1 cellular context compared by ENCODE assay signal in the genomic region with DNA sequence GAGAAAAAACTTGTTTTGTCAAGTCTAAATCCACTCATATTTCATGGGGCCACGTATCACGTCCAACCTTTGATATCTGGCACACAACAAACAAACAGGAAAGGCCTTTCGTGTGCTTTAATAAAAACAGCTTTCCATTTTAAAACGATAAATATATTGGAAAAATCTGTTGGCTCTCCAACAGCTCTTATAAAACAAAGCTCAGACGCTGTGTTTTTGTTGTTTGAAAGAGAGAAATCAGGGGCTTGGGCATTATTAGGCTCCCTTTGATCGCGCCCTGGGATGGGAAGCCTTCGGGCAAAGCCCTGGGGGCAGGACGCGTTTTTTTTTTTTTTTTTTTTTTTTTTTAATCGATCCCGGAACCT.
TF ChIP-seq lines count a peak whose summit lies in the region.

No MANE protein-coding gene starts in this region.

TF ChIP-seq in HepG2, 621 proteins besides CTCF, POLR2A, EP300 and RAD21 (continued from another document and continues in another):
- TF ChIP-seq, protein P1, sequence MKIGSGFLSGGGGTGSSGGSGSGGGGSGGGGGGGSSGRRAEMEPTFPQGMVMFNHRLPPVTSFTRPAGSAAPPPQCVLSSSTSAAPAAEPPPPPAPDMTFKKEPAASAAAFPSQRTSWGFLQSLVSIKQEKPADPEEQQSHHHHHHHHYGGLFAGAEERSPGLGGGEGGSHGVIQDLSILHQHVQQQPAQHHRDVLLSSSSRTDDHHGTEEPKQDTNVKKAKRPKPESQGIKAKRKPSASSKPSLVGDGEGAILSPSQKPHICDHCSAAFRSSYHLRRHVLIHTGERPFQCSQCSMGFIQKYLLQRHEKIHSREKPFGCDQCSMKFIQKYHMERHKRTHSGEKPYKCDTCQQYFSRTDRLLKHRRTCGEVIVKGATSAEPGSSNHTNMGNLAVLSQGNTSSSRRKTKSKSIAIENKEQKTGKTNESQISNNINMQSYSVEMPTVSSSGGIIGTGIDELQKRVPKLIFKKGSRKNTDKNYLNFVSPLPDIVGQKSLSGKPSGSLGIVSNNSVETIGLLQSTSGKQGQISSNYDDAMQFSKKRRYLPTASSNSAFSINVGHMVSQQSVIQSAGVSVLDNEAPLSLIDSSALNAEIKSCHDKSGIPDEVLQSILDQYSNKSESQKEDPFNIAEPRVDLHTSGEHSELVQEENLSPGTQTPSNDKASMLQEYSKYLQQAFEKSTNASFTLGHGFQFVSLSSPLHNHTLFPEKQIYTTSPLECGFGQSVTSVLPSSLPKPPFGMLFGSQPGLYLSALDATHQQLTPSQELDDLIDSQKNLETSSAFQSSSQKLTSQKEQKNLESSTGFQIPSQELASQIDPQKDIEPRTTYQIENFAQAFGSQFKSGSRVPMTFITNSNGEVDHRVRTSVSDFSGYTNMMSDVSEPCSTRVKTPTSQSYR (CRISPR knock-in tag; IDR thresholded peaks at IDR 0.05; ENCODE audit: borderline replicate concordance): peak; percentile 20; the same call in 1 of the 2 replicates
- no peak for TF ChIP-seq ZNF30 (CRISPR knock-in tag; IDR thresholded peaks at IDR 0.05)
- TF ChIP-seq, protein P2, sequence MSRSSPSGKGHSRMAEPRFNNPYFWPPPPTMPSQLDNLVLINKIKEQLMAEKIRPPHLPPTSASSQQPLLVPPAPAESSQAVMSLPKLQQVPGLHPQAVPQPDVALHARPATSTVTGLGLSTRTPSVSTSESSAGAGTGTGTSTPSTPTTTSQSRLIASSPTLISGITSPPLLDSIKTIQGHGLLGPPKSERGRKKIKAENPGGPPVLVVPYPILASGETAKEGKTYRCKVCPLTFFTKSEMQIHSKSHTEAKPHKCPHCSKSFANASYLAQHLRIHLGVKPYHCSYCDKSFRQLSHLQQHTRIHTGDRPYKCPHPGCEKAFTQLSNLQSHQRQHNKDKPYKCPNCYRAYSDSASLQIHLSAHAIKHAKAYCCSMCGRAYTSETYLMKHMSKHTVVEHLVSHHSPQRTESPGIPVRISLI (CRISPR knock-in tag; IDR thresholded peaks at IDR 0.05; ENCODE audit: borderline replicate concordance): peak; percentile 89
- TF ChIP-seq, protein P3, sequence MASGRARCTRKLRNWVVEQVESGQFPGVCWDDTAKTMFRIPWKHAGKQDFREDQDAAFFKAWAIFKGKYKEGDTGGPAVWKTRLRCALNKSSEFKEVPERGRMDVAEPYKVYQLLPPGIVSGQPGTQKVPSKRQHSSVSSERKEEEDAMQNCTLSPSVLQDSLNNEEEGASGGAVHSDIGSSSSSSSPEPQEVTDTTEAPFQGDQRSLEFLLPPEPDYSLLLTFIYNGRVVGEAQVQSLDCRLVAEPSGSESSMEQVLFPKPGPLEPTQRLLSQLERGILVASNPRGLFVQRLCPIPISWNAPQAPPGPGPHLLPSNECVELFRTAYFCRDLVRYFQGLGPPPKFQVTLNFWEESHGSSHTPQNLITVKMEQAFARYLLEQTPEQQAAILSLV (CRISPR knock-in tag; IDR thresholded peaks at IDR 0.05; ENCODE audit: borderline replicate concordance): no peak
- no peak for TF ChIP-seq ZNF652 (CRISPR knock-in tag; IDR thresholded peaks at IDR 0.05; ENCODE audit: borderline replicate concordance, low read depth)
- TF ChIP-seq RFX3 (CRISPR knock-in tag; IDR thresholded peaks at IDR 0.05): no peak
- no peak for TF ChIP-seq MED1 (CRISPR knock-in tag; IDR thresholded peaks at IDR 0.05)
- TF ChIP-seq, protein P4, sequence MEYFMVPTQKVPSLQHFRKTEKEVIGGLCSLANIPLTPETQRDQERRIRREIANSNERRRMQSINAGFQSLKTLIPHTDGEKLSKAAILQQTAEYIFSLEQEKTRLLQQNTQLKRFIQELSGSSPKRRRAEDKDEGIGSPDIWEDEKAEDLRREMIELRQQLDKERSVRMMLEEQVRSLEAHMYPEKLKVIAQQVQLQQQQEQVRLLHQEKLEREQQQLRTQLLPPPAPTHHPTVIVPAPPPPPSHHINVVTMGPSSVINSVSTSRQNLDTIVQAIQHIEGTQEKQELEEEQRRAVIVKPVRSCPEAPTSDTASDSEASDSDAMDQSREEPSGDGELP (IDR thresholded peaks at IDR 0.05; ENCODE audit: borderline replicate concordance, low read depth): no peak
- TF ChIP-seq, protein P5, sequence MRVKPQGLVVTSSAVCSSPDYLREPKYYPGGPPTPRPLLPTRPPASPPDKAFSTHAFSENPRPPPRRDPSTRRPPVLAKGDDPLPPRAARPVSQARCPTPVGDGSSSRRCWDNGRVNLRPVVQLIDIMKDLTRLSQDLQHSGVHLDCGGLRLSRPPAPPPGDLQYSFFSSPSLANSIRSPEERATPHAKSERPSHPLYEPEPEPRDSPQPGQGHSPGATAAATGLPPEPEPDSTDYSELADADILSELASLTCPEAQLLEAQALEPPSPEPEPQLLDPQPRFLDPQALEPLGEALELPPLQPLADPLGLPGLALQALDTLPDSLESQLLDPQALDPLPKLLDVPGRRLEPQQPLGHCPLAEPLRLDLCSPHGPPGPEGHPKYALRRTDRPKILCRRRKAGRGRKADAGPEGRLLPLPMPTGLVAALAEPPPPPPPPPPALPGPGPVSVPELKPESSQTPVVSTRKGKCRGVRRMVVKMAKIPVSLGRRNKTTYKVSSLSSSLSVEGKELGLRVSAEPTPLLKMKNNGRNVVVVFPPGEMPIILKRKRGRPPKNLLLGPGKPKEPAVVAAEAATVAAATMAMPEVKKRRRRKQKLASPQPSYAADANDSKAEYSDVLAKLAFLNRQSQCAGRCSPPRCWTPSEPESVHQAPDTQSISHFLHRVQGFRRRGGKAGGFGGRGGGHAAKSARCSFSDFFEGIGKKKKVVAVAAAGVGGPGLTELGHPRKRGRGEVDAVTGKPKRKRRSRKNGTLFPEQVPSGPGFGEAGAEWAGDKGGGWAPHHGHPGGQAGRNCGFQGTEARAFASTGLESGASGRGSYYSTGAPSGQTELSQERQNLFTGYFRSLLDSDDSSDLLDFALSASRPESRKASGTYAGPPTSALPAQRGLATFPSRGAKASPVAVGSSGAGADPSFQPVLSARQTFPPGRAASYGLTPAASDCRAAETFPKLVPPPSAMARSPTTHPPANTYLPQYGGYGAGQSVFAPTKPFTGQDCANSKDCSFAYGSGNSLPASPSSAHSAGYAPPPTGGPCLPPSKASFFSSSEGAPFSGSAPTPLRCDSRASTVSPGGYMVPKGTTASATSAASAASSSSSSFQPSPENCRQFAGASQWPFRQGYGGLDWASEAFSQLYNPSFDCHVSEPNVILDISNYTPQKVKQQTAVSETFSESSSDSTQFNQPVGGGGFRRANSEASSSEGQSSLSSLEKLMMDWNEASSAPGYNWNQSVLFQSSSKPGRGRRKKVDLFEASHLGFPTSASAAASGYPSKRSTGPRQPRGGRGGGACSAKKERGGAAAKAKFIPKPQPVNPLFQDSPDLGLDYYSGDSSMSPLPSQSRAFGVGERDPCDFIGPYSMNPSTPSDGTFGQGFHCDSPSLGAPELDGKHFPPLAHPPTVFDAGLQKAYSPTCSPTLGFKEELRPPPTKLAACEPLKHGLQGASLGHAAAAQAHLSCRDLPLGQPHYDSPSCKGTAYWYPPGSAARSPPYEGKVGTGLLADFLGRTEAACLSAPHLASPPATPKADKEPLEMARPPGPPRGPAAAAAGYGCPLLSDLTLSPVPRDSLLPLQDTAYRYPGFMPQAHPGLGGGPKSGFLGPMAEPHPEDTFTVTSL (CRISPR knock-in tag; IDR thresholded peaks at IDR 0.05; ENCODE audit: borderline replicate concordance): no peak
- TF ChIP-seq HHEX (CRISPR knock-in tag; IDR thresholded peaks at IDR 0.05): no peak
- TF ChIP-seq, protein P6, sequence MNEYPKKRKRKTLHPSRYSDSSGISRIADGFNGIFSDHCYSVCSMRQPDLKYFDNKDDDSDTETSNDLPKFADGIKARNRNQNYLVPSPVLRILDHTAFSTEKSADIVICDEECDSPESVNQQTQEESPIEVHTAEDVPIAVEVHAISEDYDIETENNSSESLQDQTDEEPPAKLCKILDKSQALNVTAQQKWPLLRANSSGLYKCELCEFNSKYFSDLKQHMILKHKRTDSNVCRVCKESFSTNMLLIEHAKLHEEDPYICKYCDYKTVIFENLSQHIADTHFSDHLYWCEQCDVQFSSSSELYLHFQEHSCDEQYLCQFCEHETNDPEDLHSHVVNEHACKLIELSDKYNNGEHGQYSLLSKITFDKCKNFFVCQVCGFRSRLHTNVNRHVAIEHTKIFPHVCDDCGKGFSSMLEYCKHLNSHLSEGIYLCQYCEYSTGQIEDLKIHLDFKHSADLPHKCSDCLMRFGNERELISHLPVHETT (CRISPR knock-in tag; conservative IDR thresholded peaks at IDR 0.05): no peak
- TF ChIP-seq RXRB (CRISPR knock-in tag; IDR thresholded peaks at IDR 0.05; ENCODE audit: borderline replicate concordance): no peak
- no peak for TF ChIP-seq U2AF2 (IDR thresholded peaks at IDR 0.05; ENCODE audit: low read depth, low read length)
- TF ChIP-seq, protein P7, sequence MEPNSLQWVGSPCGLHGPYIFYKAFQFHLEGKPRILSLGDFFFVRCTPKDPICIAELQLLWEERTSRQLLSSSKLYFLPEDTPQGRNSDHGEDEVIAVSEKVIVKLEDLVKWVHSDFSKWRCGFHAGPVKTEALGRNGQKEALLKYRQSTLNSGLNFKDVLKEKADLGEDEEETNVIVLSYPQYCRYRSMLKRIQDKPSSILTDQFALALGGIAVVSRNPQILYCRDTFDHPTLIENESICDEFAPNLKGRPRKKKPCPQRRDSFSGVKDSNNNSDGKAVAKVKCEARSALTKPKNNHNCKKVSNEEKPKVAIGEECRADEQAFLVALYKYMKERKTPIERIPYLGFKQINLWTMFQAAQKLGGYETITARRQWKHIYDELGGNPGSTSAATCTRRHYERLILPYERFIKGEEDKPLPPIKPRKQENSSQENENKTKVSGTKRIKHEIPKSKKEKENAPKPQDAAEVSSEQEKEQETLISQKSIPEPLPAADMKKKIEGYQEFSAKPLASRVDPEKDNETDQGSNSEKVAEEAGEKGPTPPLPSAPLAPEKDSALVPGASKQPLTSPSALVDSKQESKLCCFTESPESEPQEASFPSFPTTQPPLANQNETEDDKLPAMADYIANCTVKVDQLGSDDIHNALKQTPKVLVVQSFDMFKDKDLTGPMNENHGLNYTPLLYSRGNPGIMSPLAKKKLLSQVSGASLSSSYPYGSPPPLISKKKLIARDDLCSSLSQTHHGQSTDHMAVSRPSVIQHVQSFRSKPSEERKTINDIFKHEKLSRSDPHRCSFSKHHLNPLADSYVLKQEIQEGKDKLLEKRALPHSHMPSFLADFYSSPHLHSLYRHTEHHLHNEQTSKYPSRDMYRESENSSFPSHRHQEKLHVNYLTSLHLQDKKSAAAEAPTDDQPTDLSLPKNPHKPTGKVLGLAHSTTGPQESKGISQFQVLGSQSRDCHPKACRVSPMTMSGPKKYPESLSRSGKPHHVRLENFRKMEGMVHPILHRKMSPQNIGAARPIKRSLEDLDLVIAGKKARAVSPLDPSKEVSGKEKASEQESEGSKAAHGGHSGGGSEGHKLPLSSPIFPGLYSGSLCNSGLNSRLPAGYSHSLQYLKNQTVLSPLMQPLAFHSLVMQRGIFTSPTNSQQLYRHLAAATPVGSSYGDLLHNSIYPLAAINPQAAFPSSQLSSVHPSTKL (CRISPR knock-in tag; IDR thresholded peaks at IDR 0.05): 0 out of 2 replicates have a peak, but pooled peaks have one; percentile 17
- TF ChIP-seq, protein P8, sequence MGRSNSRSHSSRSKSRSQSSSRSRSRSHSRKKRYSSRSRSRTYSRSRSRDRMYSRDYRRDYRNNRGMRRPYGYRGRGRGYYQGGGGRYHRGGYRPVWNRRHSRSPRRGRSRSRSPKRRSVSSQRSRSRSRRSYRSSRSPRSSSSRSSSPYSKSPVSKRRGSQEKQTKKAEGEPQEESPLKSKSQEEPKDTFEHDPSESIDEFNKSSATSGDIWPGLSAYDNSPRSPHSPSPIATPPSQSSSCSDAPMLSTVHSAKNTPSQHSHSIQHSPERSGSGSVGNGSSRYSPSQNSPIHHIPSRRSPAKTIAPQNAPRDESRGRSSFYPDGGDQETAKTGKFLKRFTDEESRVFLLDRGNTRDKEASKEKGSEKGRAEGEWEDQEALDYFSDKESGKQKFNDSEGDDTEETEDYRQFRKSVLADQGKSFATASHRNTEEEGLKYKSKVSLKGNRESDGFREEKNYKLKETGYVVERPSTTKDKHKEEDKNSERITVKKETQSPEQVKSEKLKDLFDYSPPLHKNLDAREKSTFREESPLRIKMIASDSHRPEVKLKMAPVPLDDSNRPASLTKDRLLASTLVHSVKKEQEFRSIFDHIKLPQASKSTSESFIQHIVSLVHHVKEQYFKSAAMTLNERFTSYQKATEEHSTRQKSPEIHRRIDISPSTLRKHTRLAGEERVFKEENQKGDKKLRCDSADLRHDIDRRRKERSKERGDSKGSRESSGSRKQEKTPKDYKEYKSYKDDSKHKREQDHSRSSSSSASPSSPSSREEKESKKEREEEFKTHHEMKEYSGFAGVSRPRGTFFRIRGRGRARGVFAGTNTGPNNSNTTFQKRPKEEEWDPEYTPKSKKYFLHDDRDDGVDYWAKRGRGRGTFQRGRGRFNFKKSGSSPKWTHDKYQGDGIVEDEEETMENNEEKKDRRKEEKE (IDR thresholded peaks at IDR 0.05): no peak
- TF ChIP-seq, protein P9, sequence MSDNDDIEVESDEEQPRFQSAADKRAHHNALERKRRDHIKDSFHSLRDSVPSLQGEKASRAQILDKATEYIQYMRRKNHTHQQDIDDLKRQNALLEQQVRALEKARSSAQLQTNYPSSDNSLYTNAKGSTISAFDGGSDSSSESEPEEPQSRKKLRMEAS (IDR thresholded peaks at IDR 0.05): no peak
- TF ChIP-seq, protein P10, sequence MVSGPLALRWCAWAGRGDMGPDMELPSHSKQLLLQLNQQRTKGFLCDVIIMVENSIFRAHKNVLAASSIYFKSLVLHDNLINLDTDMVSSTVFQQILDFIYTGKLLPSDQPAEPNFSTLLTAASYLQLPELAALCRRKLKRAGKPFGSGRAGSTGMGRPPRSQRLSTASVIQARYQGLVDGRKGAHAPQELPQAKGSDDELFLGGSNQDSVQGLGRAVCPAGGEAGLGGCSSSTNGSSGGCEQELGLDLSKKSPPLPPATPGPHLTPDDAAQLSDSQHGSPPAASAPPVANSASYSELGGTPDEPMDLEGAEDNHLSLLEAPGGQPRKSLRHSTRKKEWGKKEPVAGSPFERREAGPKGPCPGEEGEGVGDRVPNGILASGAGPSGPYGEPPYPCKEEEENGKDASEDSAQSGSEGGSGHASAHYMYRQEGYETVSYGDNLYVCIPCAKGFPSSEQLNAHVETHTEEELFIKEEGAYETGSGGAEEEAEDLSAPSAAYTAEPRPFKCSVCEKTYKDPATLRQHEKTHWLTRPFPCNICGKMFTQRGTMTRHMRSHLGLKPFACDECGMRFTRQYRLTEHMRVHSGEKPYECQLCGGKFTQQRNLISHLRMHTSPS (CRISPR knock-in tag; IDR thresholded peaks at IDR 0.05; ENCODE audit: low read depth): no peak
- TF ChIP-seq, protein P11, sequence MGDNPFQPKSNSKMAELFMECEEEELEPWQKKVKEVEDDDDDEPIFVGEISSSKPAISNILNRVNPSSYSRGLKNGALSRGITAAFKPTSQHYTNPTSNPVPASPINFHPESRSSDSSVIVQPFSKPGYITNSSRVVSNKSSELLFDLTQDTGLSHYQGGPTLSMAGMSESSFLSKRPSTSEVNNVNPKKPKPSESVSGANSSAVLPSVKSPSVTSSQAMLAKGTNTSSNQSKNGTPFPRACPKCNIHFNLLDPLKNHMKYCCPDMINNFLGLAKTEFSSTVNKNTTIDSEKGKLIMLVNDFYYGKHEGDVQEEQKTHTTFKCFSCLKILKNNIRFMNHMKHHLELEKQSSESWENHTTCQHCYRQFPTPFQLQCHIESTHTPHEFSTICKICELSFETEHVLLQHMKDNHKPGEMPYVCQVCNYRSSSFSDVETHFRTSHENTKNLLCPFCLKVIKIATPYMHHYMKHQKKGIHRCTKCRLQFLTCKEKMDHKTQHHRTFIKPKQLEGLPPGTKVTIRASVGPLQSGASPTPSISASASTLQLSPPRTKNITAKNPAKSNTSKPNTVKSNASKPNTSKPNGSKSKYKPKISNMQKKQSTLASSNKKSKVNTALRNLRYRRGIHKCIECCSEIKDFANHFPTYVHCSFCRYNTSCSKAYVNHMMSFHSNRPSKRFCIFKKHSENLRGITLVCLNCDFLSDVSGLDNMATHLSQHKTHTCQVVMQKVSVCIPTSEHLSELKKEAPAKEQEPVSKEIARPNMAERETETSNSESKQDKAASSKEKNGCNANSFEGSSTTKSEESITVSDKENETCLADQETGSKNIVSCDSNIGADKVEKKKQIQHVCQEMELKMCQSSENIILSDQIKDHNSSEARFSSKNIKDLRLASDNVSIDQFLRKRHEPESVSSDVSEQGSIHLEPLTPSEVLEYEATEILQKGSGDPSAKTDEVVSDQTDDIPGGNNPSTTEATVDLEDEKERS (CRISPR knock-in tag; IDR thresholded peaks at IDR 0.05): no peak
- TF ChIP-seq REXO4 (CRISPR knock-in tag; IDR thresholded peaks at IDR 0.05; ENCODE audit: borderline replicate concordance): no peak
- TF ChIP-seq KDM5A (IDR thresholded peaks at IDR 0.05; ENCODE audit: borderline replicate concordance, low read length): peak; percentile 45; the same call in 1 of the 2 replicates
